16 cellular contexts compared by ENCODE assay signal in genomic region chr1:67777532-67777931, GRCh38. TPM values are rescaled to one million over a fixed set of nuclear protein-coding genes. Genes with fewer than 3 reads are reported as not detected.
DNase-seq lines count a peak whose midpoint lies in the region; ATAC-seq and TF ChIP-seq lines count a peak whose summit lies in the region.
"Had no signal": no experiment of that assay in that cellular context is flagged by ENCODE, and none has a peak within 500 bp of the region (broad histone marks: within the 10 kb centered on the region; RNA-seq: fewer than 3 reads in every experiment).

No MANE protein-coding gene starts in this region.

- H3K36me3 ChIP-seq in SJSA1 (peaks cover 42% of the 10 kb centered on the region), fibroblast of lung (ENCODE audit: control insufficient read depth, insufficient read depth, low read length) (no peaks in the 10 kb centered on the region), transverse colon (no peaks in the 10 kb centered on the region)
- H3K36me3 ChIP-seq: HAP-1 had no signal

- H3K27ac ChIP-seq in SJSA1 (peak overlapping the region; percentile 66), fibroblast of lung (ENCODE audit: insufficient read depth, low read length) (no peak overlapping the region), transverse colon (peak overlapping the region; percentile 22 to 56 (median 44))
- H3K27ac ChIP-seq: BLaER1 treated with 17β-estradiol and CSF1 and Interleukin-3, amounts not matched to agents 10 nM and 100 nM had no signal

- DNase-seq in SJSA1 (ENCODE audit: low read depth in 1 of 2, low spot score in 2 of 2), result peak in 1 of 2 experiments; percentile 61
- DNase-seq in fibroblast of lung (ENCODE audit: low read depth in 2 of 2), result no peak
- no peak for DNase-seq in sciatic nerve (ENCODE audit: low spot score)
- no peak for DNase-seq in transverse colon
- DNase-seq in NCI-H446 treated with DMSO at 0.1 percent for 48 hours (lab: John Stamatoyannopoulos, UW), result no peak
- DNase-seq: DND-41, MG63, NCI-H1092, NCI-H146, NCI-H2081, NCI-H510A treated with DMSO at 0.1 percent for 48 hours, NCI-H82 had no signal

- no peak for TF ChIP-seq POLR2A in transverse colon (IDR thresholded peaks at IDR 0.05)

- H3K4me3 ChIP-seq in SJSA1 (no peak overlapping the region), fibroblast of lung (replicated peaks in 1 of 4; ENCODE audit: control extremely low read depth in 1 of 4, insufficient read depth in 1 of 4, low read depth in 3 of 4, low read length in 4 of 4) (no peak overlapping the region), transverse colon (no peak overlapping the region)
- H3K4me3 ChIP-seq: BLaER1 treated with 17β-estradiol and CSF1 and Interleukin-3, amounts not matched to agents 10 nM and 100 nM; HAP-1; MG63 had no signal

- WGBS in transverse colon (ENCODE audit: low coverage in 1 of 2), 2 donors, result 51 to 67% methylated on average over 2 to 4 of the region's 4 CpGs

- H3K27me3 ChIP-seq in SJSA1 (replicated peaks), result no peaks in the 10 kb centered on the region
- H3K27me3 ChIP-seq in fibroblast of lung (ENCODE audit: control insufficient read depth, insufficient read depth, low read length), result no peaks in the 10 kb centered on the region
- no peaks in the 10 kb centered on the region for H3K27me3 ChIP-seq in transverse colon
- H3K27me3 ChIP-seq: BLaER1 treated with 17β-estradiol and CSF1 and Interleukin-3, amounts not matched to agents 10 nM and 100 nM; MG63 had no signal

- peaks cover 49% of the 10 kb centered on the region for H3K79me2 ChIP-seq in fibroblast of lung (ENCODE audit: control insufficient read depth, insufficient read depth, low read length)

- intact Hi-C loops in sciatic nerve (cut with DNase I) (no loop called here), transverse colon (cut with DNase I; ENCODE audit: low total_unique reads) (no loop called here)

- H3K9me3 ChIP-seq in SJSA1 (replicated peaks), result no peaks in the 10 kb centered on the region
- no peaks in the 10 kb centered on the region for H3K9me3 ChIP-seq in fibroblast of lung (ENCODE audit: control insufficient read depth, insufficient read depth, low read depth, low read length)
- H3K9me3 ChIP-seq in transverse colon, result no peaks in the 10 kb centered on the region
- H3K9me3 ChIP-seq: BLaER1 treated with 17β-estradiol and CSF1 and Interleukin-3, amounts not matched to agents 10 nM and 100 nM; HAP-1; MG63 had no signal

- in situ Hi-C loops in transverse colon (cut with MboI; ENCODE audit: low pct_ligation_motif_present in 1 of 4, low pct_unique_long_range_greater_than_20kb in 1 of 4, low sequenced_read_pairs in 3 of 4), result loop anchor here in 2 of 4 donors (10.0 kb wide), 3 partner anchors 67 to 337 kb away; no protein-coding TSS in a partner anchor

- H3K4me2 ChIP-seq in fibroblast of lung (ENCODE audit: extremely low read depth, insufficient read depth, low read length), result peak overlapping the region; percentile 37
- H3K4me2 ChIP-seq: BLaER1 treated with 17β-estradiol and CSF1 and Interleukin-3, amounts not matched to agents 10 nM and 100 nM had no signal

- no peak overlapping the region for H3K9ac ChIP-seq in fibroblast of lung (ENCODE audit: insufficient read depth, low read length)
- H3K9ac ChIP-seq: BLaER1 treated with 17β-estradiol and CSF1 and Interleukin-3, amounts not matched to agents 10 nM and 100 nM had no signal

- TF ChIP-seq EP300 in transverse colon (IDR thresholded peaks at IDR 0.05; ENCODE audit: low read depth), result no peak

- H4K20me1 ChIP-seq in fibroblast of lung (ENCODE audit: control insufficient read depth, extremely low read depth, insufficient read depth, low read length), result no peaks in the 10 kb centered on the region
- H4K20me1 ChIP-seq: BLaER1 treated with 17β-estradiol and CSF1 and Interleukin-3, amounts not matched to agents 10 nM and 100 nM had no signal

- TF ChIP-seq CTCF in fibroblast of lung (conservative IDR thresholded peaks at IDR 0.05 in 1 of 2, IDR thresholded peaks at IDR 0.05 in 1 of 2; ENCODE audit: low read depth in 1 of 2, low read length in 2 of 2) (no peak), transverse colon (IDR thresholded peaks at IDR 0.05) (no peak)

- ATAC-seq in sciatic nerve, result peak; percentile 61
- ATAC-seq in GM18520 (IDR thresholded peaks at IDR 0.05; ENCODE audit: unreplicated experiment), result no peak
- no peak for ATAC-seq in GM18870 (IDR thresholded peaks at IDR 0.05; ENCODE audit: unreplicated experiment)

- peaks cover 36% of the 10 kb centered on the region for H3K4me1 ChIP-seq in SJSA1 (replicated peaks)
- no peaks in the 10 kb centered on the region for H3K4me1 ChIP-seq in fibroblast of lung (ENCODE audit: control insufficient read depth, extremely low read depth, insufficient read depth, low read length)
- no peaks in the 10 kb centered on the region for H3K4me1 ChIP-seq in transverse colon
- H3K4me1 ChIP-seq: BLaER1 treated with 17β-estradiol and CSF1 and Interleukin-3, amounts not matched to agents 10 nM and 100 nM had no signal

- H2AFZ ChIP-seq in fibroblast of lung (ENCODE audit: low read length), result no peak overlapping the region

RNA-seq across cellular contexts. Expression of gene GNG12, which starts 55.7 kb away (rescaled TPM):
- 208 and 330 TPM in 2 replicates for total RNA-seq in SJSA1 (2014; rRNA removed; shearing (Covaris generic))
- total RNA-seq in fibroblast of lung (103 and 127 TPM in 2 replicates), sciatic nerve (67.8 TPM), transverse colon (100 to 1,000 TPM in 2 of 4 donors, 10 to 100 TPM in 2; 19.1 to 180 (median 112) TPM)
- 184 and 241 TPM in 2 replicates for polyA plus RNA-seq in fibroblast of lung
- polyA plus RNA-seq in fibroblast of lung (2012), result 106 and 144 TPM in 2 replicates
- polyA minus RNA-seq in fibroblast of lung (ENCODE audit: low replicate concordance), result 87.8 and 118 TPM in 2 replicates
